In the genomic region with DNA sequence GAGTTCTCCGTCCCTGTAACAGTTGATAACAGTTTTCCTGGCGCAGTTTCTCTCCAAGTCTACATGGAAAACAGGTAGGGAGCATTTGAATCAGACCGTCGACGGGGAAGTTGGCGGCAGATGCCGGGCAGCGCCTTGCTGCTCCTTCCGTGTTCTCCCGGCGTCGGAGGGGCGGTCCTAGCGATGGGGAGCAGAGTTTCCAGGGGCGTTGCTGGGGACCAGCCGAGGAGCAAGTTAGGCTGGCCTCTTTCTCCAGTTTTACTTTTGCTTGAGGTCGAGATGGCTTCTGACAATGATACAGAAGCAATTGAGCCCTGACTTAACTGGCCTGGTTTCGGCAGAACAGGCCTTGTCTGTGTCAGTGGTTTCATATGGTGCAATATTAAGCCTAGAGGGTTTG, we compare ENCODE assay signal across 9 cellular contexts. TPM values are rescaled to one million over a fixed set of nuclear protein-coding genes. Genes with fewer than 3 reads are reported as not detected.
DNase-seq lines count a peak whose midpoint lies in the region; ATAC-seq and TF ChIP-seq lines count a peak whose summit lies in the region.
"Not testable (repeated sequence)": the region's sequence is repeated elsewhere in the genome, so short reads cannot be mapped to it uniquely, and the experiment has no call there.
"Had no signal": no experiment of that assay in that cellular context is flagged by ENCODE, and none has a peak within 500 bp of the region (broad histone marks: within the 10 kb centered on the region; RNA-seq: fewer than 3 reads in every experiment).

No MANE protein-coding gene starts in this region.

- H3K9ac ChIP-seq in endodermal cell (ENCODE audit: extremely low read depth, low read length, poor library complexity, severe bottlenecking), result not testable (repeated sequence)

- H3K4me1 ChIP-seq in CD4-positive, CD25-positive, alpha-beta regulatory T cell (ENCODE audit: control insufficient read depth, insufficient read depth, low read length, poor library complexity, severe bottlenecking); endodermal cell (ENCODE audit: control insufficient read depth, insufficient read depth, low read length); right lobe of liver: not testable (repeated sequence)
- peaks cover 0 to 12% (median 0%) of the 10 kb centered on the region in 6 donors for H3K4me1 ChIP-seq in spleen

- TF ChIP-seq POLR2A in NB4 (IDR thresholded peaks at IDR 0.05; ENCODE audit: extremely low read depth, insufficient read length); right lobe of liver (IDR thresholded peaks at IDR 0.05); spleen (IDR thresholded peaks at IDR 0.05): not testable (repeated sequence)

- H3K9me3 Mint-ChIP-seq in CD4-positive, CD25-positive, alpha-beta regulatory T cell; activated CD8-positive, alpha-beta T cell treated with anti-CD3 and anti-CD28 coated beads, Interleukin-2, amount 10 ng/mL, durations not matched to agents 7 days and 5 days (ENCODE audit: insufficient read depth); endodermal cell: not testable (repeated sequence)

- H3K27ac ChIP-seq in CD4-positive, CD25-positive, alpha-beta regulatory T cell (ENCODE audit: insufficient read depth, low read length, poor library complexity, severe bottlenecking), result peak overlapping the region; percentile 41
- not testable (repeated sequence) for H3K27ac ChIP-seq in endodermal cell (ENCODE audit: low read depth, low read length)
- H3K27ac ChIP-seq in right lobe of liver (peak overlapping the region in 1 of 3 donors; percentile 37), spleen (peak overlapping the region in 6 of 8 donors; percentile 79 to 87 (median 84))

- H3K36me3 ChIP-seq in CD4-positive, CD25-positive, alpha-beta regulatory T cell (ENCODE audit: control insufficient read depth, insufficient read depth, low read length); endodermal cell (ENCODE audit: control insufficient read depth, insufficient read depth, low read length); right lobe of liver; spleen: not testable (repeated sequence)

- peaks cover 0 to 15% (median 5%) of the 10 kb centered on the region in 4 donors for H3K4me1 Mint-ChIP-seq in CD4-positive, CD25-positive, alpha-beta regulatory T cell
- H3K4me1 Mint-ChIP-seq in activated CD8-positive, alpha-beta T cell treated with anti-CD3 and anti-CD28 coated beads, Interleukin-2, amount 10 ng/mL, durations not matched to agents 7 days and 5 days (ENCODE audit: low read depth); endodermal cell: not testable (repeated sequence)

- peak in 1 of 2 donors; percentile 4 for ATAC-seq in CD4-positive, CD25-positive, alpha-beta regulatory T cell (ENCODE audit: low read depth in 2 of 2)
- ATAC-seq in GM19372 (IDR thresholded peaks at IDR 0.05; ENCODE audit: low read depth, unreplicated experiment), result peak; percentile 33
- peak; percentile 49 for ATAC-seq in HG02943 (IDR thresholded peaks at IDR 0.05; ENCODE audit: low read depth, unreplicated experiment)
- ATAC-seq in activated CD8-positive, alpha-beta T cell treated with anti-CD3 and anti-CD28 coated beads, Interleukin-2, amount 10 ng/mL, durations not matched to agents 7 days and 5 days, result peak; percentile 66
- ATAC-seq in right lobe of liver, result peak; percentile 47 to 58 (median 50)

- CTCF ChIA-PET in activated CD8-positive, alpha-beta T cell treated with anti-CD3 and anti-CD28 coated beads, Interleukin-2, amount 10 ng/mL, durations not matched to agents 7 days and 5 days (lab: Charles Lee), result not testable (repeated sequence)

- not testable (repeated sequence) for H3K36me3 Mint-ChIP-seq in CD4-positive, CD25-positive, alpha-beta regulatory T cell; activated CD8-positive, alpha-beta T cell treated with anti-CD3 and anti-CD28 coated beads, Interleukin-2, amount 10 ng/mL, durations not matched to agents 7 days and 5 days (ENCODE audit: low read depth); endodermal cell (ENCODE audit: low read depth)

- intact Hi-C loops in right lobe of liver (cut with DNase I); spleen (cut with DNase I; ENCODE audit: low total_unique reads): not testable (repeated sequence)

- POLR2A ChIA-PET in activated CD8-positive, alpha-beta T cell treated with anti-CD3 and anti-CD28 coated beads, Interleukin-2, amount 10 ng/mL, durations not matched to agents 7 days and 5 days (lab: Charles Lee), result not testable (repeated sequence)

- 0 to 1% methylated on average over 1 to 14 of the region's 18 CpGs for WGBS in endodermal cell (ENCODE audit: insufficient coverage in 1 of 2, insufficient read length in 1 of 2), 2 experiments
- 4% methylated on average over 3 of the region's 18 CpGs for WGBS in right lobe of liver (ENCODE audit: insufficient coverage, low coverage, low lambda C conversion rate, missing lambda C conversion rate)
- WGBS in spleen, 5 donors, result 0 to 1% (median 0%) methylated on average over 5 to 16 of the region's 18 CpGs

- peak in 2 of 3 donors; percentile 12 to 26 for DNase-seq in CD4-positive, CD25-positive, alpha-beta regulatory T cell
- DNase-seq in NB4 (ENCODE audit: low read depth), result peak; percentile 8
- peak; percentile 29 for DNase-seq in activated CD8-positive, alpha-beta T cell treated with anti-CD3 and anti-CD28 coated beads, Interleukin-2, amount 10 ng/mL, durations not matched to agents 7 days and 5 days
- DNase-seq in endodermal cell, right lobe of liver, spleen: not testable (repeated sequence)

- H3K27me3 Mint-ChIP-seq in CD4-positive, CD25-positive, alpha-beta regulatory T cell; activated CD8-positive, alpha-beta T cell treated with anti-CD3 and anti-CD28 coated beads, Interleukin-2, amount 10 ng/mL, durations not matched to agents 7 days and 5 days (ENCODE audit: low read depth): not testable (repeated sequence)
- peaks cover 16% of the 10 kb centered on the region for H3K27me3 Mint-ChIP-seq in endodermal cell (ENCODE audit: insufficient read depth)

- H3K27ac Mint-ChIP-seq in CD4-positive, CD25-positive, alpha-beta regulatory T cell, result peak overlapping the region in 2 of 3 donors; percentile 42 to 84
- H3K27ac Mint-ChIP-seq in activated CD8-positive, alpha-beta T cell treated with anti-CD3 and anti-CD28 coated beads, Interleukin-2, amount 10 ng/mL, durations not matched to agents 7 days and 5 days, result peak overlapping the region; percentile 92
- peak overlapping the region; percentile 84 for H3K27ac Mint-ChIP-seq in endodermal cell

- H3K27me3 ChIP-seq in CD4-positive, CD25-positive, alpha-beta regulatory T cell (ENCODE audit: control insufficient read depth, insufficient read depth, low read length); endodermal cell (ENCODE audit: control insufficient read depth, insufficient read depth, low read length, poor library complexity, severe bottlenecking); right lobe of liver; spleen (replicated peaks in 1 of 7): not testable (repeated sequence)

- H3K4me3 ChIP-seq in CD4-positive, CD25-positive, alpha-beta regulatory T cell (ENCODE audit: low read depth, low read length), result peak overlapping the region; percentile 69
- H3K4me3 ChIP-seq in NB4 (ENCODE audit: low read depth, low read length) (peak overlapping the region; percentile 71), endodermal cell (ENCODE audit: low read length) (peak overlapping the region; percentile 88), right lobe of liver (peak overlapping the region; percentile 43 to 63 (median 46)), spleen (peak overlapping the region; percentile 46 to 76 (median 62))

- not testable (repeated sequence) for TF ChIP-seq CTCF in NB4 (IDR thresholded peaks at IDR 0.05; ENCODE audit: low read depth, low read length); endodermal cell (conservative IDR thresholded peaks at IDR 0.05); right lobe of liver (IDR thresholded peaks at IDR 0.05); spleen (IDR thresholded peaks at IDR 0.05 in 8 of 11, conservative IDR thresholded peaks at IDR 0.05 in 3 of 11)

- not testable (repeated sequence) for H3K9me3 ChIP-seq in CD4-positive, CD25-positive, alpha-beta regulatory T cell (ENCODE audit: control insufficient read depth in 2 of 2, low read length in 2 of 2); endodermal cell (ENCODE audit: control insufficient read depth, low read length); right lobe of liver; spleen

- H3K4me3 Mint-ChIP-seq in CD4-positive, CD25-positive, alpha-beta regulatory T cell, result peak overlapping the region; percentile 88 to 94 (median 91)
- peak overlapping the region; percentile 87 for H3K4me3 Mint-ChIP-seq in activated CD8-positive, alpha-beta T cell treated with anti-CD3 and anti-CD28 coated beads, Interleukin-2, amount 10 ng/mL, durations not matched to agents 7 days and 5 days
- peak overlapping the region; percentile 80 for H3K4me3 Mint-ChIP-seq in endodermal cell

RNA-seq across cellular contexts. Expression of a gene that starts 46.7 kb away (rescaled TPM):
- total RNA-seq in CD4-positive, CD25-positive, alpha-beta regulatory T cell, result not detected
- not detected for polyA plus RNA-seq in CD4-positive, CD25-positive, alpha-beta regulatory T cell
- not detected for total RNA-seq in activated CD8-positive, alpha-beta T cell treated with anti-CD3 and anti-CD28 coated beads, Interleukin-2, amount 10 ng/mL, durations not matched to agents 7 days and 5 days
- not detected for total RNA-seq in endodermal cell
- polyA plus RNA-seq in endodermal cell (2013, experiment 1 of 2), result 0.14 TPM
- not detected for polyA plus RNA-seq in endodermal cell (2013, experiment 2 of 2)
- under 1 TPM in 1 of 6 experiments, not detected in 5; 0.12 TPM for total RNA-seq in right lobe of liver
- total RNA-seq in spleen, result not detected
- polyA plus RNA-seq in spleen, result not detected
- total RNA-seq: lung microvascular endothelial cell had no signal
